In genomic region chr16:80375973-80376372, GRCh38 we compare ENCODE assay signal across 22 cellular contexts.
"Had no signal": no experiment of that assay in that cellular context is flagged by ENCODE, and none has a peak within 500 bp of the region (broad histone marks: within the 10 kb centered on the region; RNA-seq: fewer than 3 reads in every experiment).

No MANE protein-coding gene starts in this region.

- H3K4me3 Mint-ChIP-seq: activated CD4-positive, alpha-beta T cell treated with anti-CD3 and anti-CD28 coated beads, Interleukin-2, amount 10 ng/mL, durations not matched to agents 7 days and 5 days; activated CD8-positive, alpha-beta T cell treated with anti-CD3 and anti-CD28 coated beads, Interleukin-2, amount 10 ng/mL, durations not matched to agents 7 days and 5 days; activated T-helper 1 cell treated with anti-CD3 and anti-CD28 coated beads, Interleukin-12 subunit alpha, Interleukin-12 subunit beta, Interleukin-2, Interleukin-4 antibody, amounts not matched to agents 30 ng/mL and 10 ng/mL and 1 ng/mL, durations not matched to agents 14 hours and 24 hours and 36 hours; central memory CD8-positive, alpha-beta T cell; memory B cell; nephron progenitor cell had no signal

- H3K27ac ChIP-seq: pancreas, psoas muscle, thyroid gland, VCaP had no signal

- H3K9me3 Mint-ChIP-seq: activated T-helper 1 cell treated with anti-CD3 and anti-CD28 coated beads, Interleukin-12 subunit alpha, Interleukin-12 subunit beta, Interleukin-2, Interleukin-4 antibody, amounts not matched to agents 30 ng/mL and 10 ng/mL and 1 ng/mL, durations not matched to agents 14 hours and 24 hours and 36 hours had no signal

- H3K4me3 ChIP-seq: pancreas, psoas muscle, thyroid gland had no signal

- H3K36me3 ChIP-seq: pancreas, thyroid gland had no signal

- DNase-seq: activated CD4-positive, alpha-beta T cell treated with anti-CD3 and anti-CD28 coated beads, Interleukin-2, amount 10 ng/mL, durations not matched to agents 7 days and 5 days; activated CD4-positive, CD25-positive, alpha-beta regulatory T cell treated with anti-CD3 and anti-CD28 coated beads, Interleukin-2, amount 50 U/mL, for 72 hours; activated CD8-positive, alpha-beta T cell treated with anti-CD3 and anti-CD28 coated beads, Interleukin-2, amount 10 ng/mL, durations not matched to agents 7 days and 5 days; activated gamma-delta T cell; activated naive CD4-positive, alpha-beta T cell treated with anti-CD3 and anti-CD28 coated beads, Interleukin-2, amount 50 U/mL, for 16 hours; aorta; effector memory CD4-positive, alpha-beta T cell; head of caudate nucleus; hypothalamus; left cardiac atrium; nephron progenitor cell; pancreas; psoas muscle; right cardiac atrium; stimulated activated CD4-positive, alpha-beta T cell treated with anti-CD3 and anti-CD28 coated beads, Interleukin-12 subunit alpha, Interleukin-12 subunit beta, amount 100 ng/mL, for 4 hours; stimulated activated CD4-positive, alpha-beta T cell treated with anti-CD3 and anti-CD28 coated beads, Interleukin-4, amount 100 ng/mL, for 4 hours; stimulated activated naive CD8-positive, alpha-beta T cell treated with anti-CD3 and anti-CD28 coated beads, Interleukin-15, Interleukin-2, amounts not matched to agents 100 U/mL and 50 U/mL, for 24 hours; thyroid gland had no signal

- H3K4me1 ChIP-seq: pancreas, psoas muscle, thyroid gland had no signal

- H3K36me3 Mint-ChIP-seq: memory B cell had no signal

- H3K4me1 Mint-ChIP-seq: activated CD4-positive, alpha-beta T cell treated with anti-CD3 and anti-CD28 coated beads, Interleukin-2, amount 10 ng/mL, durations not matched to agents 7 days and 5 days; central memory CD8-positive, alpha-beta T cell; memory B cell had no signal

- H3K27me3 ChIP-seq: pancreas, thyroid gland had no signal

- H3K27ac Mint-ChIP-seq: activated CD4-positive, alpha-beta T cell treated with anti-CD3 and anti-CD28 coated beads, Interleukin-2, amount 10 ng/mL, durations not matched to agents 7 days and 5 days; activated CD8-positive, alpha-beta T cell treated with anti-CD3 and anti-CD28 coated beads, Interleukin-2, amount 10 ng/mL, durations not matched to agents 7 days and 5 days; activated T-helper 1 cell treated with anti-CD3 and anti-CD28 coated beads, Interleukin-12 subunit alpha, Interleukin-12 subunit beta, Interleukin-2, Interleukin-4 antibody, amounts not matched to agents 30 ng/mL and 10 ng/mL and 1 ng/mL, durations not matched to agents 14 hours and 24 hours and 36 hours; memory B cell; nephron progenitor cell had no signal

- H3K9me3 ChIP-seq: pancreas, psoas muscle, thyroid gland had no signal

- ATAC-seq: activated CD8-positive, alpha-beta T cell treated with anti-CD3 and anti-CD28 coated beads, Interleukin-2, amount 10 ng/mL, durations not matched to agents 7 days and 5 days; left cardiac atrium; pancreas; psoas muscle; right cardiac atrium; stimulated activated naive CD8-positive, alpha-beta T cell treated with anti-CD3 and anti-CD28 coated beads, Interleukin-15, Interleukin-2, amounts not matched to agents 100 U/mL and 50 U/mL, for 24 hours had no signal
